15 cellular contexts compared by ENCODE assay signal in the genomic region with DNA sequence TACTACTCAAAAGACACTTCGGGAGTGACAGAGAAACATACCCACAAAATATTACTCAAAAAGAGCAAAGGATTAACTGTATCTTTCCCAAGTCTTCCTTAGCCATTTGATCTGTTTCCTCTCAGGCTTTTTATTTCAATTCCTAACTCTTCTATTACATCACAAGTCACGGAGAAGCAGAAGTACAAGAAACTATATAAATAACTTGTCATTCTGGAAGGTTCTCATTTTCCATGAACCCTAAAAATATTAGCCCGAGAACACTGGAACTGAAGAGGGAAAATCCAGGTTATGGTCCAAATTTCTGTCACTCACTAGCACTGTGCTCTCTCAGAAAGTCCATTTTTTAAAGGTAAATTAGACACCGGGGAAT.
A peak's percentile ranks its signal among the peaks of the same experiment; 100 is the strongest.
DNase-seq lines count a peak whose midpoint lies in the region; TF ChIP-seq lines count a peak whose summit lies in the region.
"Had no signal": no experiment of that assay in that cellular context is flagged by ENCODE, and none has a peak within 500 bp of the region (broad histone marks: within the 10 kb centered on the region; RNA-seq: fewer than 3 reads in every experiment).

No MANE protein-coding gene starts in this region.

- no peak for TF ChIP-seq POLR2A in sigmoid colon (IDR thresholded peaks at IDR 0.05)

- no peak for DNase-seq in right atrium auricular region (ENCODE audit: low spot score)
- no peak for DNase-seq in cardiac septum (ENCODE audit: low spot score)
- peak; percentile 51 for DNase-seq in fibroblast of villous mesenchyme (ENCODE audit: low read depth)
- no peak for DNase-seq in sigmoid colon
- no peak for DNase-seq in activated gamma-delta T cell (lab: John Stamatoyannopoulos, UW)
- no peak for DNase-seq in ACHN
- DNase-seq in nucleus accumbens (lab: John Stamatoyannopoulos, UW): no peak
- DNase-seq: AML-193; CD4-positive, alpha-beta memory T cell; GF-D8; NCI-H1105; NCI-H187 treated with DMSO at 0.1 percent for 48 hours; NCI-H774; PC-9 had no signal

- H3K9me3 ChIP-seq in right atrium auricular region (no peaks in the 10 kb centered on the region), sigmoid colon (no peaks in the 10 kb centered on the region)

- intact Hi-C loops in cardiac septum (cut with DNase I): loop anchor here (5.0 kb wide), 1 partner anchor 108 kb away; no protein-coding TSS in a partner anchor
- intact Hi-C loops in sigmoid colon (cut with DNase I): loop anchor here (2.0 kb wide), 1 partner anchor 108 kb away; no protein-coding TSS in a partner anchor

- H3K27ac ChIP-seq in right atrium auricular region: peak overlapping the region; percentile 61 to 77
- peak overlapping the region; percentile 73 to 91 (median 84) for H3K27ac ChIP-seq in sigmoid colon
- H3K27ac ChIP-seq: PC-9 had no signal

- H3K4me1 ChIP-seq in right atrium auricular region (peaks cover 0 to 54% of the 10 kb centered on the region in 2 donors), sigmoid colon (peaks cover 0 to 83% (median 77%) of the 10 kb centered on the region in 4 donors)

- H3K4me3 ChIP-seq in right atrium auricular region: no peak overlapping the region
- H3K4me3 ChIP-seq in fibroblast of villous mesenchyme (ENCODE audit: low read depth, low read length): no peak overlapping the region
- H3K4me3 ChIP-seq in sigmoid colon: peak overlapping the region in 1 of 4 donors; percentile 14
- H3K4me3 ChIP-seq: GM23338, PC-9 had no signal

- peak in 3 of 4 donors; percentile 7 to 33 (median 8) for TF ChIP-seq EP300 in sigmoid colon (IDR thresholded peaks at IDR 0.05)

- in situ Hi-C loops in ACHN (cut with HindIII; ENCODE audit: low pct_ligation_motif_present, low pct_unique_long_range_greater_than_20kb, low sequenced_read_pairs): no loop called here

- H3K36me3 ChIP-seq in right atrium auricular region (peaks cover 10% of the 10 kb centered on the region), sigmoid colon (peaks cover 0 to 11% (median 0%) of the 10 kb centered on the region in 4 donors)

- 72 to 74% methylated on average over 4 of the region's 4 CpGs for WGBS in sigmoid colon, 2 donors

- H3K27me3 ChIP-seq in right atrium auricular region (no peaks in the 10 kb centered on the region), sigmoid colon (no peaks in the 10 kb centered on the region)

- TF ChIP-seq CTCF in right atrium auricular region (IDR thresholded peaks at IDR 0.05) (no peak), fibroblast of villous mesenchyme (IDR thresholded peaks at IDR 0.05; ENCODE audit: insufficient read depth, low read depth, low read length) (no peak), sigmoid colon (IDR thresholded peaks at IDR 0.05) (no peak)
